Comparison of ENCODE assay signal across 26 cellular contexts in the genomic region with DNA sequence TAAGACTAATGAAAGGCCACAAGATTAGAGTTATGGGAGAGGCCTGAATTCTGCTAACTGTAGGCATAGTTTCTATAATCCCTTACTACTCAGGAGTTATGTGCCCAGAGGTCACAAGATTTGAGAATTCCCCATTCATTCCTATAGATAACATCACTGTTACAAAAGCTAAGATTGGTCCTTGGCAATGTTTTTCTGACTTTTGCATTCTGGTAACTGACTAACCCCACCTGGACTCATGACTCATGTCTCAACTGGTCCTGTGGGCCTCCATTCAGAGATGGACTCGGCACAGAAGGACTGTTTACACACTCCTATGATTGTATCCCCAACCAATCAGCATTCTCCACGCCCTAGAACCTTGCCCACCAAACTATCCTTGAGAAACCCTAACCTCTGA.
"Had no signal": no experiment of that assay in that cellular context is flagged by ENCODE, and none has a peak within 500 bp of the region (broad histone marks: within the 10 kb centered on the region; RNA-seq: fewer than 3 reads in every experiment).

No MANE protein-coding gene starts in this region.

- H3K27me3 ChIP-seq: neutrophil, ovary, sigmoid colon, thyroid gland, upper lobe of right lung had no signal

- H3K27ac ChIP-seq: neutrophil, ovary, sigmoid colon, thyroid gland, upper lobe of right lung, WERI-Rb-1 had no signal

- DNase-seq: activated CD4-positive, alpha-beta memory T cell treated with anti-CD3 and anti-CD28 coated beads for 36 hours; activated CD4-positive, alpha-beta T cell treated with anti-CD3 and anti-CD28 coated beads, Interleukin-2, amount 10 ng/mL, durations not matched to agents 24 days and 14 days; activated CD8-positive, alpha-beta memory T cell treated with anti-CD3 and anti-CD28 coated beads, Interleukin-2, amount 50 U/mL, for 4 hours; activated gamma-delta T cell; activated naive CD4-positive, alpha-beta T cell treated with anti-CD3 and anti-CD28 coated beads, Interleukin-2, amount 10 ng/mL, durations not matched to agents 7 days and 5 days; activated naive CD8-positive, alpha-beta T cell treated with anti-CD3 and anti-CD28 coated beads, Interleukin-2, amount 10 ng/mL, durations not matched to agents 7 days and 5 days; activated T-cell treated with anti-CD3 and anti-CD28 coated beads, Interleukin-2, amount 50 U/mL, for 24 hours; cortex of kidney; effector memory CD8-positive, alpha-beta T cell; foreskin fibroblast; left cardiac atrium; left ventricle myocardium superior; naive B cell; nephron progenitor cell; ovary; retina; sigmoid colon; small intestine; stimulated activated CD4-positive, alpha-beta T cell treated with anti-CD3 and anti-CD28 coated beads, Interleukin-4, amount 100 ng/mL, for 24 hours; stimulated activated naive CD8-positive, alpha-beta T cell treated with anti-CD3 and anti-CD28 coated beads, Interleukin-15, amount 100 ng/mL, for 72 hours; substantia nigra; thyroid gland; upper lobe of right lung; WERI-Rb-1 had no signal

- H3K4me3 ChIP-seq: ovary, sigmoid colon, thyroid gland, upper lobe of right lung had no signal

- H3K36me3 ChIP-seq: neutrophil, ovary, sigmoid colon, thyroid gland, upper lobe of right lung, WERI-Rb-1 had no signal

- H3K4me1 ChIP-seq: sigmoid colon, thyroid gland, upper lobe of right lung had no signal

- H3K9me3 ChIP-seq: neutrophil, ovary, sigmoid colon, thyroid gland, upper lobe of right lung had no signal

- ATAC-seq: activated CD4-positive, CD25-positive, alpha-beta regulatory T cell treated with anti-CD3 and anti-CD28 coated beads, Interleukin-2, amount 50 U/mL, for 24 hours; effector memory CD8-positive, alpha-beta T cell; left cardiac atrium; left ventricle myocardium superior; stimulated activated naive CD8-positive, alpha-beta T cell treated with anti-CD3 and anti-CD28 coated beads, Interleukin-15, amount 100 ng/mL, for 72 hours; upper lobe of right lung had no signal
